In the genomic region with DNA sequence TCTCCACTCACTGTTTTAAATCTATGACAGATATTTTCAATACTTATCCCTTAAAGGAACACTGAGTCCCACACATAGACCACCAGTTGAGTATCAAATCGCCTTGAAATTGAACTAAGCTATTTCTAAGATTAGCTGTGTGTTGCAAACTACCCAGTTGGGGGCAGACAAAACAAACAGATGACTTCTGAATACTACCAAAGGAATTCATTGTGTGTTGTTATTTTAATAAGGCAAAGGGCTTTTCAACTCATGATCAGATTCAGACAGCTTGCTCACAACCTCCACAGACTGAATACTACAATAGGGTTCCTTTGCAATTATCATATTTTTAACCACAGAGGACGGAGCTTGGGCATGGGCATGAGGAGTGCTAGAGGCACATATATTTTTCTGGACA, we compare ENCODE assay signal across 1 cellular context.
A peak's percentile ranks its signal among the peaks of the same experiment; 100 is the strongest.
TF ChIP-seq lines count a peak whose summit lies in the region.

No MANE protein-coding gene starts in this region.

TF ChIP-seq in IMR-90, 13 proteins besides CTCF, POLR2A, EP300 and RAD21:
- TF ChIP-seq SMC3 (IDR thresholded peaks at IDR 0.05; ENCODE audit: low read depth, low read length) (peak; percentile 25), CHD1 (IDR thresholded peaks at IDR 0.05; ENCODE audit: low read depth, low read length) (no peak)
TF ChIP-seq in IMR-90: peak in this region for 1.
